ENCODE assay signal across 23 cellular contexts in genomic region chr17:76826290-76827138, GRCh38. TPM values are rescaled to one million over a fixed set of nuclear protein-coding genes. Genes with fewer than 3 reads are reported as not detected.
DNase-seq lines count a peak whose midpoint lies in the region.
"Had no signal": no experiment of that assay in that cellular context is flagged by ENCODE, and none has a peak within 500 bp of the region (broad histone marks: within the 10 kb centered on the region; RNA-seq: fewer than 3 reads in every experiment).

No MANE protein-coding gene starts in this region.

- H4K20me1 ChIP-seq in BLaER1 treated with 17β-estradiol and CSF1 and Interleukin-3, amounts not matched to agents 10 nM and 100 nM = no peaks in the 10 kb centered on the region

- DNase-seq in Kasumi-1 (lab: John Stamatoyannopoulos, UW) (peak; percentile 60 to 78), UCSD-AML1 (lab: John Stamatoyannopoulos, UW; ENCODE audit: unreplicated experiment) (peak; percentile 45), islet precursor cell (peak; percentile 82), COLO829 (ENCODE audit: low spot score) (no peak), A172 (ENCODE audit: low spot score) (no peak), GF-D8 (lab: John Stamatoyannopoulos, UW) (no peak)
- no peak for DNase-seq in activated CD4-positive, alpha-beta T cell treated with anti-CD3 and anti-CD28 coated beads for 48 hours
- DNase-seq: activated CD4-positive, alpha-beta T cell treated with anti-CD3 and anti-CD28 coated beads, Interleukin-2, amount 10 ng/mL, durations not matched to agents 7 days and 5 days; activated CD8-positive, alpha-beta memory T cell treated with anti-CD3 and anti-CD28 coated beads, Interleukin-2, amount 50 U/mL, for 48 hours; activated gamma-delta T cell; amygdala; CD4-positive, CD25-positive, alpha-beta regulatory T cell; DMS 273 treated with DMSO at 0.1 percent for 48 hours; dorsolateral prefrontal cortex; GOT3; heart right ventricle; KBM-7; left ventricle myocardium inferior; NCI-H774 had no signal

- H3K9me3 ChIP-seq in BLaER1 treated with 17β-estradiol and CSF1 and Interleukin-3, amounts not matched to agents 10 nM and 100 nM (replicated peaks in 1 of 11) = no peaks in the 10 kb centered on the region
- H3K9me3 ChIP-seq: heart right ventricle, left ventricle myocardium inferior, thoracic aorta had no signal

- H3K36me3 ChIP-seq in BLaER1 treated with 17β-estradiol and CSF1 and Interleukin-3, amounts not matched to agents 10 nM and 100 nM = no peaks in the 10 kb centered on the region
- H3K36me3 ChIP-seq: cardiac muscle cell, heart right ventricle, left ventricle myocardium inferior, thoracic aorta had no signal

- H3K27me3 ChIP-seq in BLaER1 treated with 17β-estradiol and CSF1 and Interleukin-3, amounts not matched to agents 10 nM and 100 nM = no peaks in the 10 kb centered on the region
- H3K27me3 ChIP-seq: cardiac muscle cell, dorsolateral prefrontal cortex had no signal

- peak overlapping the region in 4 of 10 experiments; percentile 1 to 52 (median 14); a peak in 2 of 20 replicates for H3K4me3 ChIP-seq in BLaER1 treated with 17β-estradiol and CSF1 and Interleukin-3, amounts not matched to agents 10 nM and 100 nM
- H3K4me3 ChIP-seq: cardiac muscle cell, dorsolateral prefrontal cortex, heart right ventricle, left ventricle myocardium inferior, thoracic aorta had no signal

- H3K9ac ChIP-seq in BLaER1 treated with 17β-estradiol and CSF1 and Interleukin-3, amounts not matched to agents 10 nM and 100 nM = peak overlapping the region in 5 of 11 experiments; percentile 10 to 39 (median 19); a peak in 4 of 22 replicates

- peaks cover 21 to 76% (median 72%) of the 10 kb centered on the region in 10 experiments for H3K4me1 ChIP-seq in BLaER1 treated with 17β-estradiol and CSF1 and Interleukin-3, amounts not matched to agents 10 nM and 100 nM
- H3K4me1 ChIP-seq: left ventricle myocardium inferior had no signal

- H3K4me2 ChIP-seq in BLaER1 treated with 17β-estradiol and CSF1 and Interleukin-3, amounts not matched to agents 10 nM and 100 nM = peak overlapping the region; percentile 72 to 97 (median 88)

- H3K27ac ChIP-seq in BLaER1 treated with 17β-estradiol and CSF1 and Interleukin-3, amounts not matched to agents 10 nM and 100 nM = peak overlapping the region in 8 of 11 experiments; percentile 18 to 67 (median 53); a peak in 14 of 22 replicates
- H3K27ac ChIP-seq: cardiac muscle cell, dorsolateral prefrontal cortex, heart right ventricle, left ventricle myocardium inferior, thoracic aorta had no signal

RNA-seq across cellular contexts. Expression of gene MGAT5B, which starts 41.7 kb away (rescaled TPM):
- 11.7 and 16.7 TPM in 2 replicates for total RNA-seq in A172 (2014; rRNA removed; shearing (Covaris generic))
- total RNA-seq: CD4-positive, CD25-positive, alpha-beta regulatory T cell; Right ventricle myocardium inferior had no signal

Comparison
In these comparisons a context has a peak if more than half of its experiments do, and no peak if none do; other contexts are left out.
1. DNase-seq: peak in Kasumi-1 (2 of 2), UCSD-AML1 (single experiment) and islet precursor cell (single experiment); none in COLO829 (single experiment), A172 (single experiment), activated CD4-positive, alpha-beta T cell treated with anti-CD3 and anti-CD28 coated beads for 48 hours (single experiment) and GF-D8 (single experiment).